Comparison of ENCODE assay signal across 8 cellular contexts in the genomic region with DNA sequence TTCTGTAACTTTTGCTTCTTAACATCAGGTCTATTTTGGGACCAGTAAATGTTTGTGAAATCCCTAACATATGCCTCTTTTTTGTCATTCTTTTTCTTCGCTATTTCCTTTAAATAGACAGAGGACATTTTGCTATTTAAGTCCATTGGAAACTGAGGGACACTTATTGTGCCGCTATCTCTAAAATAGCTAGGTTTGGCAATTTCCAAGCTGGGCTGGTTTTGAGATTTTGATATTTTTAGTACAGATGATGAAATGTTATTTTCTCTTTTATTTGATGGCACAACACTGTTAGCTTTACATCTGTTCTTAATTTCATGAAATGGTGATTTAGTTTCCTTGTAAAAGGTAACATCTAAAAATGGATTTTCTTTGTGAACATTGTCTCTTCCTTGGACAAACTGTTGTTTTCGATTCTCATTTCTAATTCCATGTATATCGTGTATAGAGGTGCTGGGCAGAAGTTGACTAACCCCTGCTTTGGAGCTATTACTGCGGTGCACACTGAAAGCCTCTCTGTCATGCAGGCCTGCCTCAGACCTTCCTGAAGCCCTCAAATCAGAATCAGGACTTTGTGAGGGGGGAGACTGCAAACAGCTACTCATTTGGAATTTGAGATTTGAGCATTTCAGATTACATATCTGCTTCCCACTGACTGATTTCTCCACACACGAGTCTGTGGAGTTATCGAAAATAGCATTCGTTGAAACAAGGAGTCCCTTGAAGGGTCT. TPM values are rescaled to one million over a fixed set of nuclear protein-coding genes. Genes with fewer than 3 reads are reported as not detected.
DNase-seq lines count a peak whose midpoint lies in the region; ATAC-seq and TF ChIP-seq lines count a peak whose summit lies in the region.

No MANE protein-coding gene starts in this region.

- peak overlapping the region in 3 of 5 donors; percentile 45 to 78 (median 68) for H3K27ac ChIP-seq in stomach

- H3K9ac ChIP-seq in NT2/D1 (ENCODE audit: insufficient read length, low read depth), result peak overlapping the region; percentile 72

- H3K4me3 ChIP-seq in BJ (ENCODE audit: low read depth, low read length), result peak overlapping the region; percentile 32
- H3K4me3 ChIP-seq in NT2/D1 (ENCODE audit: insufficient read length, low read depth), result peak overlapping the region; percentile 26
- H3K4me3 ChIP-seq in stomach, result peak overlapping the region; percentile 43 to 52 (median 47)

- no peak for TF ChIP-seq CTCF in BJ (IDR thresholded peaks at IDR 0.05; ENCODE audit: insufficient read depth, low read depth, low read length)
- no peak for TF ChIP-seq CTCF in stomach (IDR thresholded peaks at IDR 0.05)
- TF ChIP-seq CTCF in GM10266 (IDR thresholded peaks at IDR 0.05; ENCODE audit: control insufficient read depth, insufficient read depth, low read depth, missing control alignments), result no peak

- 32 to 47% (median 39%) methylated on average over 6 to 8 of the region's 8 CpGs for WGBS in stomach, 5 donors

- no peaks in the 10 kb centered on the region for H3K9me3 ChIP-seq in NT2/D1 (ENCODE audit: insufficient read depth, low read length)
- no peaks in the 10 kb centered on the region for H3K9me3 ChIP-seq in stomach

- no peak for TF ChIP-seq EP300 in stomach (IDR thresholded peaks at IDR 0.05)

- no peaks in the 10 kb centered on the region for H3K4me1 ChIP-seq in NT2/D1 (ENCODE audit: insufficient read depth, insufficient read length)
- peaks cover 5 to 20% (median 12%) of the 10 kb centered on the region in 4 donors for H3K4me1 ChIP-seq in stomach

- H3K27me3 ChIP-seq in BJ (ENCODE audit: control insufficient read depth, insufficient read depth, low read length) (no peaks in the 10 kb centered on the region), NT2/D1 (ENCODE audit: insufficient read depth, insufficient read length) (no peaks in the 10 kb centered on the region), stomach (peaks cover 0 to 9% (median 4%) of the 10 kb centered on the region in 3 donors)

- intact Hi-C loops in left cardiac atrium (cut with DNase I) (no loop called here), stomach (cut with DNase I; ENCODE audit: low total_unique reads) (no loop called here)

- DNase-seq in BJ (ENCODE audit: low read depth) (no peak), NT2/D1 (ENCODE audit: low read depth, low spot score) (no peak), left cardiac atrium (no peak), stomach (no peak), NAMALWA (ENCODE audit: low spot score) (no peak), GM10266 (ENCODE audit: extremely low spot score) (no peak)
- DNase-seq in effector CD4-positive, alpha-beta T cell, result no peak

- CTCF ChIA-PET in BJ (lab: Yijun Ruan, JAX), result interaction anchor here (0.9 kb wide), 1 partner anchor 154 kb away, joined by 4 read pairs; no protein-coding TSS in a partner anchor

- no peak for TF ChIP-seq POLR2A in stomach (IDR thresholded peaks at IDR 0.05)

- POLR2A ChIA-PET in BJ (lab: Charles Lee), result no interaction called here

- ATAC-seq in GM21786 (IDR thresholded peaks at IDR 0.05; ENCODE audit: unreplicated experiment) (peak; percentile 4), left cardiac atrium (peak; percentile 21 to 48)

- H3K36me3 ChIP-seq in BJ (ENCODE audit: control insufficient read depth, insufficient read depth, low read length), result no peaks in the 10 kb centered on the region
- H3K36me3 ChIP-seq in NT2/D1 (ENCODE audit: insufficient read depth, insufficient read length, low read length), result no peaks in the 10 kb centered on the region
- H3K36me3 ChIP-seq in stomach, result no peaks in the 10 kb centered on the region

RNA-seq across cellular contexts. Expression of a gene that starts 0.6 kb away (rescaled TPM):
- polyA plus RNA-seq in BJ (2011; rRNA removed), result not detected in 2 replicates
- polyA minus RNA-seq in BJ (2011; rRNA and poly(A)+ RNA removed), result not detected in 2 replicates
- total RNA-seq in left cardiac atrium, result under 1 TPM; 0.16 to 0.18 TPM
- total RNA-seq in stomach, result under 1 TPM in 1 of 5 donors, not detected in 4; 0.55 TPM
- polyA plus RNA-seq in stomach, result under 1 TPM in 1 of 3 donors, not detected in 2; 0.20 TPM

RNA-seq across cellular contexts. Expression of a gene that starts 22.9 kb away (rescaled TPM):
- not detected in 2 replicates for polyA plus RNA-seq in BJ (2011; rRNA removed)
- not detected in 2 replicates for polyA minus RNA-seq in BJ (2011; rRNA and poly(A)+ RNA removed)
- total RNA-seq in left cardiac atrium, result 10 to 100 TPM; 25.2 to 26.6 TPM
- 10 to 100 TPM in 1 of 5 donors, 1 to 10 TPM in 1, not detected in 3; 1.1 to 21.9 TPM for total RNA-seq in stomach
- polyA plus RNA-seq in stomach, result 10 to 100 TPM in 1 of 3 donors, under 1 TPM in 1, not detected in 1; 0.44 to 20.9 TPM
